25 cellular contexts compared by ENCODE assay signal in the genomic region with DNA sequence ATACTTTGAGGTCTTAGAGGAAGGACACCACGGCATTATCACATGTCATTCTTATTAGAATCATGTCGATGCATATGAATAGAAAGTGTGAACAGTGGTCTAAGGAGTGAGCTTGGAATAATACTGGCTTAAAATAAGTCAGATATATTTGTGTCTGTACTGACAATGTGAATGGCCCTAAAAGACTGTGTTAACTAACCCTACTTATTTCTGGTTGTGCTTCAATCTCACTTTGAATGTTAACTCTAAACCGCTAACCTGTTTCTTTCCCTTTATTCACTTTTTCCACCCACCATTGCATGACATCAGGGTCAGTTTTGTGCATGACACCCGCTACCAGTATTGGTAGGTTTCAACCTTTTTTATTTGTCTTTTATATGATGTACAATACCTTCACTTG.
DNase-seq lines count a peak whose midpoint lies in the region; ATAC-seq and TF ChIP-seq lines count a peak whose summit lies in the region.
"Had no signal": no experiment of that assay in that cellular context is flagged by ENCODE, and none has a peak within 500 bp of the region (broad histone marks: within the 10 kb centered on the region; RNA-seq: fewer than 3 reads in every experiment).

No MANE protein-coding gene starts in this region.

- intact Hi-C loops in activated CD4-positive, alpha-beta T cell treated with anti-CD3 and anti-CD28 coated beads, Interleukin-2, amount 10 ng/mL, durations not matched to agents 24 days and 14 days (cut with micrococcal nuclease), result no loop called here
- intact Hi-C loops in Panc1 (cut with micrococcal nuclease; ENCODE audit: unreplicated experiment), result no loop called here
- intact Hi-C loops in dorsolateral prefrontal cortex (cut with DNase I), result loop anchor here (2.0 to 10.0 kb wide), 4 partner anchors 67 to 440 kb away; a partner anchor contains a TSS
- intact Hi-C loops in lower lobe of right lung (cut with DNase I), result no loop called here

- H3K4me1 ChIP-seq in Panc1 (ENCODE audit: control insufficient read depth, insufficient read depth, low read length), result peaks cover 55% of the 10 kb centered on the region
- H3K4me1 ChIP-seq in urinary bladder (ENCODE audit: insufficient read depth), result no peaks in the 10 kb centered on the region
- H3K4me1 ChIP-seq in lower lobe of right lung, result peaks cover 31% of the 10 kb centered on the region
- H3K4me1 ChIP-seq: BE2C had no signal

- CTCF ChIA-PET in activated CD4-positive, alpha-beta T cell treated with anti-CD3 and anti-CD28 coated beads, Interleukin-2, amount 10 ng/mL, durations not matched to agents 7 days and 5 days (lab: Charles Lee), result interaction anchor here (1.1 kb wide), 1 partner anchor 10 kb away, joined by 3 read pairs; no protein-coding TSS in a partner anchor
- CTCF ChIA-PET in Panc1 (lab: Charles Lee), result no interaction called here

- H3K27ac ChIP-seq in Panc1 (ENCODE audit: low read length) (peak overlapping the region; percentile 13), dorsolateral prefrontal cortex (peak overlapping the region in 36 of 59 donors; percentile 0 to 89 (median 54)), urinary bladder (ENCODE audit: low read depth) (peak overlapping the region; percentile 34), lower lobe of right lung (no peak overlapping the region)
- H3K27ac ChIP-seq: BLaER1 had no signal

- TF ChIP-seq CTCF in Panc1 (IDR thresholded peaks at IDR 0.05) (no peak), dorsolateral prefrontal cortex (IDR thresholded peaks at IDR 0.05 in 54 of 56, conservative IDR thresholded peaks at IDR 0.05 in 2 of 56; ENCODE audit: low read depth in 1 of 56, partially characterized antibody in 56 of 56) (no peak), lower lobe of right lung (IDR thresholded peaks at IDR 0.05) (no peak)

- no TSS peak for BruUV-seq in Panc1 (replicated peaks; lab: Mats Ljungman, UMichigan)

- in situ Hi-C loops in Panc1 (cut with HindIII; ENCODE audit: low pct_unique_long_range_greater_than_20kb, low sequenced_read_pairs), result no loop called here

- H3K4me3 Mint-ChIP-seq in activated CD4-positive, alpha-beta T cell treated with anti-CD3 and anti-CD28 coated beads, Interleukin-2, amount 10 ng/mL, durations not matched to agents 24 days and 14 days, result no peak overlapping the region
- no peak overlapping the region for H3K4me3 Mint-ChIP-seq in activated CD4-positive, alpha-beta T cell treated with anti-CD3 and anti-CD28 coated beads, Interleukin-2, amount 10 ng/mL, durations not matched to agents 7 days and 5 days
- no peak overlapping the region for H3K4me3 Mint-ChIP-seq in activated naive CD8-positive, alpha-beta T cell treated with anti-CD3 and anti-CD28 coated beads for 36 hours
- H3K4me3 Mint-ChIP-seq: CD14-positive monocyte; CD4-positive, alpha-beta memory T cell; CD8-positive, alpha-beta memory T cell had no signal

- H3K4me1 Mint-ChIP-seq in activated CD4-positive, alpha-beta T cell treated with anti-CD3 and anti-CD28 coated beads, Interleukin-2, amount 10 ng/mL, durations not matched to agents 24 days and 14 days, result peaks cover 12% of the 10 kb centered on the region
- peaks cover 13% of the 10 kb centered on the region for H3K4me1 Mint-ChIP-seq in activated CD4-positive, alpha-beta T cell treated with anti-CD3 and anti-CD28 coated beads, Interleukin-2, amount 10 ng/mL, durations not matched to agents 7 days and 5 days
- peaks cover 13% of the 10 kb centered on the region for H3K4me1 Mint-ChIP-seq in activated naive CD8-positive, alpha-beta T cell treated with anti-CD3 and anti-CD28 coated beads for 36 hours

- ATAC-seq in Panc1 (no peak), lower lobe of right lung (no peak)
- ATAC-seq: GM12878 had no signal

- H3K36me3 ChIP-seq in Panc1 (ENCODE audit: control insufficient read depth, insufficient read depth, low read length), result peaks cover 31% of the 10 kb centered on the region
- H3K36me3 ChIP-seq in urinary bladder (ENCODE audit: insufficient read depth), result no peaks in the 10 kb centered on the region
- peaks cover 30% of the 10 kb centered on the region for H3K36me3 ChIP-seq in lower lobe of right lung

- POLR2A ChIA-PET in activated CD4-positive, alpha-beta T cell treated with anti-CD3 and anti-CD28 coated beads, Interleukin-2, amount 10 ng/mL, durations not matched to agents 7 days and 5 days (lab: Charles Lee), result no interaction called here
- POLR2A ChIA-PET in Panc1 (lab: Charles Lee), result interaction anchor here (0.6 kb wide), 1 partner anchor 477 kb away, joined by 9 read pairs; no protein-coding TSS in a partner anchor

- H3K27me3 Mint-ChIP-seq in activated CD4-positive, alpha-beta T cell treated with anti-CD3 and anti-CD28 coated beads, Interleukin-2, amount 10 ng/mL, durations not matched to agents 24 days and 14 days, result no peaks in the 10 kb centered on the region
- H3K27me3 Mint-ChIP-seq in activated CD4-positive, alpha-beta T cell treated with anti-CD3 and anti-CD28 coated beads, Interleukin-2, amount 10 ng/mL, durations not matched to agents 7 days and 5 days, result no peaks in the 10 kb centered on the region
- H3K27me3 Mint-ChIP-seq in activated naive CD8-positive, alpha-beta T cell treated with anti-CD3 and anti-CD28 coated beads for 36 hours, result no peaks in the 10 kb centered on the region
- H3K27me3 Mint-ChIP-seq: CD4-positive, alpha-beta memory T cell; CD4-positive, CD25-positive, alpha-beta regulatory T cell; CD8-positive, alpha-beta memory T cell had no signal

- H3K27me3 ChIP-seq in Panc1 (ENCODE audit: control insufficient read depth, insufficient read depth, low read length), result no peaks in the 10 kb centered on the region
- no peaks in the 10 kb centered on the region for H3K27me3 ChIP-seq in dorsolateral prefrontal cortex
- no peaks in the 10 kb centered on the region for H3K27me3 ChIP-seq in lower lobe of right lung (ENCODE audit: low read depth)
- H3K27me3 ChIP-seq: BE2C, BLaER1 had no signal

- 90% methylated on average over 4 of the region's 4 CpGs for WGBS in urinary bladder

- peak; percentile 8 for DNase-seq in activated CD4-positive, alpha-beta T cell treated with anti-CD3 and anti-CD28 coated beads, Interleukin-2, amount 10 ng/mL, durations not matched to agents 24 days and 14 days
- no peak for DNase-seq in activated CD4-positive, alpha-beta T cell treated with anti-CD3 and anti-CD28 coated beads, Interleukin-2, amount 10 ng/mL, durations not matched to agents 7 days and 5 days
- DNase-seq in Panc1 (ENCODE audit: low read depth, low spot score), result no peak
- DNase-seq in dorsolateral prefrontal cortex, result no peak
- no peak for DNase-seq in activated naive CD8-positive, alpha-beta T cell treated with anti-CD3 and anti-CD28 coated beads for 36 hours
- DNase-seq in SHP77 (lab: John Stamatoyannopoulos, UW), result no peak
- DNase-seq in lower lobe of right lung, result no peak
- DNase-seq: 8988T; ACHN; BE2C; C1 segment of cervical spinal cord; CD4-positive, alpha-beta memory T cell; CD4-positive, CD25-positive, alpha-beta regulatory T cell; CD8-positive, alpha-beta memory T cell; COR-L47; DMS 273 treated with DMSO at 0.1 percent for 48 hours; DMS153; DMS53; DMS79; DND-41; GDM1 had no signal

- no peaks in the 10 kb centered on the region for H3K9me3 Mint-ChIP-seq in activated CD4-positive, alpha-beta T cell treated with anti-CD3 and anti-CD28 coated beads, Interleukin-2, amount 10 ng/mL, durations not matched to agents 24 days and 14 days
- H3K9me3 Mint-ChIP-seq in activated CD4-positive, alpha-beta T cell treated with anti-CD3 and anti-CD28 coated beads, Interleukin-2, amount 10 ng/mL, durations not matched to agents 7 days and 5 days, result no peaks in the 10 kb centered on the region
- no peaks in the 10 kb centered on the region for H3K9me3 Mint-ChIP-seq in activated naive CD8-positive, alpha-beta T cell treated with anti-CD3 and anti-CD28 coated beads for 36 hours
- H3K9me3 Mint-ChIP-seq: CD8-positive, alpha-beta memory T cell had no signal

- no peak overlapping the region for H3K27ac Mint-ChIP-seq in activated CD4-positive, alpha-beta T cell treated with anti-CD3 and anti-CD28 coated beads, Interleukin-2, amount 10 ng/mL, durations not matched to agents 24 days and 14 days
- no peak overlapping the region for H3K27ac Mint-ChIP-seq in activated CD4-positive, alpha-beta T cell treated with anti-CD3 and anti-CD28 coated beads, Interleukin-2, amount 10 ng/mL, durations not matched to agents 7 days and 5 days
- no peak overlapping the region for H3K27ac Mint-ChIP-seq in activated naive CD8-positive, alpha-beta T cell treated with anti-CD3 and anti-CD28 coated beads for 36 hours
- H3K27ac Mint-ChIP-seq: CD14-positive monocyte; CD4-positive, CD25-positive, alpha-beta regulatory T cell; CD8-positive, alpha-beta memory T cell had no signal

- H3K9me3 ChIP-seq in Panc1 (ENCODE audit: control insufficient read depth, insufficient read depth, low read depth, low read length) (no peaks in the 10 kb centered on the region), lower lobe of right lung (no peaks in the 10 kb centered on the region)
- H3K9me3 ChIP-seq: BE2C, BLaER1 had no signal

- H3K4me3 ChIP-seq in Panc1 (ENCODE audit: low read depth in 2 of 2, low read length in 2 of 2) (no peak overlapping the region), dorsolateral prefrontal cortex (no peak overlapping the region), urinary bladder (ENCODE audit: low read depth, low read length) (no peak overlapping the region), lower lobe of right lung (no peak overlapping the region)
- H3K4me3 ChIP-seq: BLaER1, GM12878 had no signal

- H3K36me3 Mint-ChIP-seq in activated CD4-positive, alpha-beta T cell treated with anti-CD3 and anti-CD28 coated beads, Interleukin-2, amount 10 ng/mL, durations not matched to agents 24 days and 14 days (ENCODE audit: low read depth), result peaks cover 2% of the 10 kb centered on the region
- H3K36me3 Mint-ChIP-seq in activated CD4-positive, alpha-beta T cell treated with anti-CD3 and anti-CD28 coated beads, Interleukin-2, amount 10 ng/mL, durations not matched to agents 7 days and 5 days (ENCODE audit: low read depth), result peaks cover 3% of the 10 kb centered on the region
- peaks cover 15% of the 10 kb centered on the region for H3K36me3 Mint-ChIP-seq in activated naive CD8-positive, alpha-beta T cell treated with anti-CD3 and anti-CD28 coated beads for 36 hours

Comparison
In these comparisons a context has a peak if more than half of its experiments do, and no peak if none do; other contexts are left out.
1. intact Hi-C loops: an anchor here in dorsolateral prefrontal cortex (2.0 to 10.0 kb wide); none called in activated CD4-positive, alpha-beta T cell treated with anti-CD3 and anti-CD28 coated beads, Interleukin-2, amount 10 ng/mL, durations not matched to agents 24 days and 14 days, Panc1 and lower lobe of right lung.